In genomic region chr1:91885331-91885715, GRCh38 we compare ENCODE assay signal across 8 cellular contexts. TPM values are rescaled to one million over a fixed set of nuclear protein-coding genes. Genes with fewer than 3 reads are reported as not detected.
DNase-seq lines count a peak whose midpoint lies in the region; ATAC-seq lines count a peak whose summit lies in the region.

No MANE protein-coding gene starts in this region.

- H3K4me3 Mint-ChIP-seq in activated naive CD4-positive, alpha-beta T cell treated with anti-CD3 and anti-CD28 coated beads, Interleukin-2, amount 50 U/mL, for 24 hours = peak overlapping the region; percentile 98

- ATAC-seq in left ventricle myocardium superior (peak; percentile 37), sciatic nerve (peak; percentile 13)

- H3K9me3 Mint-ChIP-seq in activated naive CD4-positive, alpha-beta T cell treated with anti-CD3 and anti-CD28 coated beads, Interleukin-2, amount 50 U/mL, for 24 hours = no peaks in the 10 kb centered on the region

- H3K36me3 Mint-ChIP-seq in activated naive CD4-positive, alpha-beta T cell treated with anti-CD3 and anti-CD28 coated beads, Interleukin-2, amount 50 U/mL, for 24 hours = no peaks in the 10 kb centered on the region

- H3K27ac Mint-ChIP-seq in activated naive CD4-positive, alpha-beta T cell treated with anti-CD3 and anti-CD28 coated beads, Interleukin-2, amount 50 U/mL, for 24 hours = peak overlapping the region; percentile 89

- H3K4me1 Mint-ChIP-seq in activated naive CD4-positive, alpha-beta T cell treated with anti-CD3 and anti-CD28 coated beads, Interleukin-2, amount 50 U/mL, for 24 hours = peaks cover 43% of the 10 kb centered on the region

- H3K27me3 Mint-ChIP-seq in activated naive CD4-positive, alpha-beta T cell treated with anti-CD3 and anti-CD28 coated beads, Interleukin-2, amount 50 U/mL, for 24 hours = no peaks in the 10 kb centered on the region

- DNase-seq in NCI-H345 (lab: John Stamatoyannopoulos, UW) (peak; percentile 19), NCI-H345 treated with DMSO at 0.1 percent for 48 hours (lab: John Stamatoyannopoulos, UW; ENCODE audit: unreplicated experiment) (no peak), HuH-7.5 (ENCODE audit: low spot score) (peak; percentile 26), left ventricle myocardium superior (peak; percentile 69), sciatic nerve (ENCODE audit: low spot score) (peak; percentile 72), HCEC 1CT (no peak), RKO (ENCODE audit: low spot score) (no peak)

- intact Hi-C loops in left ventricle myocardium superior (cut with micrococcal nuclease) (loop anchor here (10.0 kb wide), 1 partner anchor 61 kb away; no protein-coding TSS in a partner anchor), sciatic nerve (cut with DNase I) (no loop called here)

RNA-seq across cellular contexts. Expression of gene TGFBR3, which starts 0.6 kb away (rescaled TPM):
- total RNA-seq in left ventricle myocardium superior (26.2 TPM), sciatic nerve (109 TPM)

Comparison
In these comparisons a context has a peak if more than half of its experiments do, and no peak if none do; other contexts are left out.
1. DNase-seq: peak in NCI-H345 (single experiment), HuH-7.5 (single experiment), left ventricle myocardium superior (single experiment) and sciatic nerve (single experiment); none in NCI-H345 treated with DMSO at 0.1 percent for 48 hours (single experiment), HCEC 1CT (single experiment) and RKO (single experiment).